Comparison of ENCODE assay signal across 15 cellular contexts in the genomic region with DNA sequence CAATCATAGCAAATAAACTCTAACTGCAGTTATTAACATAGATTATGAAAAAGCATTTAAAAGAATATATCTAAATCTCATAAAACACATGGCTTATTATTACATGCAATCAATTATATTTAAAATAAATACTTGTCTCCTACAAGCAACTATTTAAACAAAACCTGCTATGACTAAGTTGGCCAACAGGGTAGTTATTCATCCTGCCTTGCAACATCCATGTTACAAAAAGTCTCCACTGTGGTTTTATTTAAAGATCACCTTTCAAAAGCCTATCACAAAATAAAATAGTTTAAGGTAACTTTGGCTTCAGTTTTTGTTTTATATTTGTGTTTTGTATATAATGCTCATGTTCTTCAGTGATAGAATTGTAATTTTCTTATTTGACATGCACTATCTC.
DNase-seq lines count a peak whose midpoint lies in the region; ATAC-seq and TF ChIP-seq lines count a peak whose summit lies in the region.
"Had no signal": no experiment of that assay in that cellular context is flagged by ENCODE, and none has a peak within 500 bp of the region (broad histone marks: within the 10 kb centered on the region; RNA-seq: fewer than 3 reads in every experiment).

No MANE protein-coding gene starts in this region.

- no peak overlapping the region for H3K4me3 Mint-ChIP-seq in GM23338
- no peak overlapping the region for H3K4me3 Mint-ChIP-seq in glutamatergic neuron (ENCODE audit: unreplicated experiment)
- H3K4me3 Mint-ChIP-seq: CD8-positive, alpha-beta T cell had no signal

- dilution Hi-C loops in mammary epithelial cell (cut with HindIII; ENCODE audit: low sequenced_read_pairs): no loop called here

- H3K36me3 ChIP-seq in GM23338 (ENCODE audit: insufficient read depth) (no peaks in the 10 kb centered on the region), PC-3 (ENCODE audit: low read depth, low read length) (no peaks in the 10 kb centered on the region), mammary epithelial cell (ENCODE audit: insufficient read depth, low read length) (no peaks in the 10 kb centered on the region), uterus (no peaks in the 10 kb centered on the region), heart left ventricle (no peaks in the 10 kb centered on the region)
- H3K36me3 ChIP-seq: BLaER1, HAP-1 had no signal

- in situ Hi-C loops in mammary epithelial cell (cut with MboI; ENCODE audit: low sequenced_read_pairs in 2 of 2): no loop called here

- H3K27ac Mint-ChIP-seq in GM23338 (no peak overlapping the region), glutamatergic neuron (ENCODE audit: unreplicated experiment) (no peak overlapping the region)
- H3K27ac Mint-ChIP-seq: CD8-positive, alpha-beta T cell had no signal

- H4K20me1 ChIP-seq in GM23338 (replicated peaks; ENCODE audit: insufficient read depth) (no peaks in the 10 kb centered on the region), PC-3 (ENCODE audit: low read length) (no peaks in the 10 kb centered on the region), mammary epithelial cell (ENCODE audit: insufficient read depth, low read length) (no peaks in the 10 kb centered on the region)
- H4K20me1 ChIP-seq: BLaER1 had no signal

- BruUV-seq in PC-3 (replicated peaks; lab: Mats Ljungman, UMichigan) (no TSS peak), mammary epithelial cell (replicated peaks; lab: Mats Ljungman, UMichigan) (no TSS peak)

- H3K4me1 Mint-ChIP-seq in GM23338 (no peaks in the 10 kb centered on the region), glutamatergic neuron (ENCODE audit: low read depth, unreplicated experiment) (peaks cover 10% of the 10 kb centered on the region)

- CTCF ChIA-PET in PC-3 (lab: Charles Lee): no interaction called here
- CTCF ChIA-PET in mammary epithelial cell (lab: Charles Lee; ENCODE audit: low non-redundant PET): interaction anchor here (0.6 kb wide), 1 partner anchor 432 kb away, joined by 4 read pairs; no protein-coding TSS in a partner anchor

- H3K9me2 ChIP-seq in GM23338 (ENCODE audit: insufficient read depth) (no peaks in the 10 kb centered on the region), PC-3 (replicated peaks; ENCODE audit: low read length) (no peaks in the 10 kb centered on the region)

- POLR2A ChIA-PET in PC-3 (lab: Charles Lee; ENCODE audit: unreplicated experiment): no interaction called here

- H3K79me2 ChIP-seq in GM23338 (replicated peaks; ENCODE audit: insufficient read depth): no peaks in the 10 kb centered on the region
- no peaks in the 10 kb centered on the region for H3K79me2 ChIP-seq in PC-3 (ENCODE audit: low read length)
- no peaks in the 10 kb centered on the region for H3K79me2 ChIP-seq in mammary epithelial cell (ENCODE audit: insufficient read depth, low read length)

- H3K27ac ChIP-seq in GM23338 (ENCODE audit: low read depth): no peak overlapping the region
- H3K27ac ChIP-seq in PC-3 (ENCODE audit: low read length): no peak overlapping the region
- H3K27ac ChIP-seq in mammary epithelial cell (ENCODE audit: insufficient read depth, low read depth, low read length): no peak overlapping the region
- H3K27ac ChIP-seq in uterus: no peak overlapping the region
- H3K27ac ChIP-seq in heart left ventricle: no peak overlapping the region
- H3K27ac ChIP-seq: BLaER1 had no signal

- H3K9me3 Mint-ChIP-seq in GM23338: no peaks in the 10 kb centered on the region
- H3K9me3 Mint-ChIP-seq in glutamatergic neuron (ENCODE audit: unreplicated experiment): no peaks in the 10 kb centered on the region

- H3K4me1 ChIP-seq in GM23338 (ENCODE audit: insufficient read depth) (no peaks in the 10 kb centered on the region), PC-3 (ENCODE audit: insufficient read depth, low read length) (peaks cover 13% of the 10 kb centered on the region), mammary epithelial cell (ENCODE audit: insufficient read depth, low read length) (peaks cover 5% of the 10 kb centered on the region), uterus (no peaks in the 10 kb centered on the region), heart left ventricle (no peaks in the 10 kb centered on the region)
- H3K4me1 ChIP-seq: HAP-1 had no signal

- H3K27me3 Mint-ChIP-seq in GM23338 (ENCODE audit: insufficient read depth, low read depth, poor library complexity) (no peaks in the 10 kb centered on the region), glutamatergic neuron (ENCODE audit: unreplicated experiment) (no peaks in the 10 kb centered on the region)

- H3K4me2 ChIP-seq in GM23338: no peak overlapping the region
- no peak overlapping the region; the same call in 1 of the 2 replicates for H3K4me2 ChIP-seq in PC-3 (ENCODE audit: low read length)
- peak overlapping the region; percentile 30 for H3K4me2 ChIP-seq in mammary epithelial cell (ENCODE audit: insufficient read depth, low read depth, low read length)
- H3K4me2 ChIP-seq: BLaER1 had no signal

- H3K36me3 Mint-ChIP-seq in GM23338 (ENCODE audit: low read depth) (no peaks in the 10 kb centered on the region), glutamatergic neuron (ENCODE audit: unreplicated experiment) (no peaks in the 10 kb centered on the region)
- H3K36me3 Mint-ChIP-seq: CD8-positive, alpha-beta T cell had no signal

- ATAC-seq in GM23338: no peak
- ATAC-seq in PC-3: peak; percentile 35; the same call in 1 of the 2 replicates
- no peak for ATAC-seq in heart left ventricle
- ATAC-seq: CD8-positive, alpha-beta T cell; Right ventricle myocardium inferior had no signal

- peak; percentile 6 for DNase-seq in GM23338 (ENCODE audit: low spot score)
- peak; percentile 55 for DNase-seq in PC-3
- DNase-seq in mammary epithelial cell: peak; percentile 54
- DNase-seq in glutamatergic neuron: no peak
- DNase-seq in uterus: no peak
- DNase-seq in activated naive CD4-positive, alpha-beta T cell treated with Interleukin-2 at 50 U/mL for 16 hours: no peak
- no peak for DNase-seq in heart left ventricle
- no peak for DNase-seq in activated CD8-positive, alpha-beta memory T cell treated with anti-CD3 and anti-CD28 coated beads, Interleukin-2, amount 50 U/mL, for 4 hours
- DNase-seq: CD8-positive, alpha-beta T cell; DND-41; NCI-H1436; NCI-H2029 treated with DMSO at 0.1 percent for 48 hours had no signal

- H3F3A ChIP-seq in GM23338 (replicated peaks; ENCODE audit: low read depth) (no peaks in the 10 kb centered on the region), PC-3 (ENCODE audit: low read length, unreplicated experiment) (no peaks in the 10 kb centered on the region)

- intact Hi-C loops in PC-3 (cut with micrococcal nuclease) (no loop called here), mammary epithelial cell (cut with micrococcal nuclease) (no loop called here), uterus (cut with DNase I; ENCODE audit: low total_unique reads) (no loop called here), heart left ventricle (cut with DNase I) (no loop called here)

- H3K4me3 ChIP-seq in GM23338 (no peak overlapping the region), PC-3 (ENCODE audit: low read length) (no peak overlapping the region), mammary epithelial cell (replicated peaks in 1 of 3; ENCODE audit: insufficient read depth in 1 of 3, low read depth in 2 of 3, low read length in 3 of 3) (no peak overlapping the region), uterus (no peak overlapping the region), heart left ventricle (no peak overlapping the region)
- H3K4me3 ChIP-seq: BLaER1, HAP-1 had no signal

- H3K9ac ChIP-seq in PC-3 (ENCODE audit: low read length): no peak overlapping the region
- H3K9ac ChIP-seq in mammary epithelial cell (ENCODE audit: insufficient read depth, low read length): no peak overlapping the region
- H3K9ac ChIP-seq: BLaER1 had no signal

- H3K27me3 ChIP-seq in GM23338 (ENCODE audit: insufficient read depth) (no peaks in the 10 kb centered on the region), PC-3 (ENCODE audit: low read length) (no peaks in the 10 kb centered on the region), mammary epithelial cell (ENCODE audit: insufficient read depth, low read length) (no peaks in the 10 kb centered on the region), uterus (no peaks in the 10 kb centered on the region), heart left ventricle (no peaks in the 10 kb centered on the region)
- H3K27me3 ChIP-seq: BLaER1 had no signal

- TF ChIP-seq CTCF in GM23338 (conservative IDR thresholded peaks at IDR 0.05; ENCODE audit: low read depth in 2 of 2) (no peak), PC-3 (conservative IDR thresholded peaks at IDR 0.05; ENCODE audit: low read depth, low read length) (0 out of 2 replicates have a peak, but pooled peaks have one; percentile 26), mammary epithelial cell (conservative IDR thresholded peaks at IDR 0.05 in 1 of 2, IDR thresholded peaks at IDR 0.05 in 1 of 2; ENCODE audit: extremely low read depth in 1 of 2, insufficient read depth in 1 of 2, low read depth in 1 of 2, low read length in 2 of 2) (peak; percentile 5 to 36), glutamatergic neuron (IDR thresholded peaks at IDR 0.05; ENCODE audit: partially characterized antibody, unreplicated experiment) (peak; percentile 14), uterus (IDR thresholded peaks at IDR 0.05) (no peak), heart left ventricle (IDR thresholded peaks at IDR 0.05) (no peak)

- TF ChIP-seq POLR2A in uterus (IDR thresholded peaks at IDR 0.05) (no peak), heart left ventricle (IDR thresholded peaks at IDR 0.05) (no peak)

- H3K9me3 ChIP-seq in PC-3 (ENCODE audit: low read length) (no peaks in the 10 kb centered on the region), mammary epithelial cell (replicated peaks; ENCODE audit: insufficient read depth, low read length) (no peaks in the 10 kb centered on the region), uterus (no peaks in the 10 kb centered on the region), heart left ventricle (no peaks in the 10 kb centered on the region)
- H3K9me3 ChIP-seq: BLaER1, HAP-1 had no signal

- H2AFZ ChIP-seq in GM23338 (no peak overlapping the region), PC-3 (ENCODE audit: low read length) (no peak overlapping the region), mammary epithelial cell (ENCODE audit: low read depth, low read length) (no peak overlapping the region)

TF ChIP-seq in GM23338, 12 proteins besides CTCF, POLR2A, EP300 and RAD21 (continues in another document):
- TF ChIP-seq STAT1 (IDR thresholded peaks at IDR 0.05; ENCODE audit: unreplicated experiment): no peak

Comparison
In these comparisons a context has a peak if more than half of its experiments do, and no peak if none do; other contexts are left out.
1. DNase-seq: peak in GM23338 (single experiment), PC-3 (single experiment) and mammary epithelial cell (single experiment); none in glutamatergic neuron (single experiment), uterus (0 of 2), activated naive CD4-positive, alpha-beta T cell treated with Interleukin-2 at 50 U/mL for 16 hours (single experiment), heart left ventricle (0 of 5) and activated CD8-positive, alpha-beta memory T cell treated with anti-CD3 and anti-CD28 coated beads, Interleukin-2, amount 50 U/mL, for 4 hours (single experiment).
2. CTCF ChIP-seq: peak in PC-3 (single experiment), mammary epithelial cell (2 of 2) and glutamatergic neuron (single experiment); none in GM23338 (0 of 2), uterus (0 of 4) and heart left ventricle (0 of 12).